In genomic region chr7:103793614-103794013, GRCh38 we compare ENCODE assay signal across 29 cellular contexts.
"Had no signal": no experiment of that assay in that cellular context is flagged by ENCODE, and none has a peak within 500 bp of the region (broad histone marks: within the 10 kb centered on the region; RNA-seq: fewer than 3 reads in every experiment).

No MANE protein-coding gene starts in this region.

- H3K4me1 Mint-ChIP-seq: immature natural killer cell; naive B cell; natural killer cell; nephron progenitor cell; neural progenitor cell; stimulated activated naive B cell treated with anti-CD40 and anti-IgM and Interleukin-4, amounts not matched to agents 10 μg/mL and 1 μg/mL and 100 μg/mL, for 72 hours had no signal

- H3K4me3 ChIP-seq: left ventricle myocardium inferior, lung, neural progenitor cell, ovary, sigmoid colon, stomach, testis, thyroid gland, transverse colon, upper lobe of left lung, vagina had no signal

- ATAC-seq: natural killer cell; right cardiac atrium; stimulated activated naive B cell treated with anti-CD40 and anti-IgM and Interleukin-4, amounts not matched to agents 10 μg/mL and 1 μg/mL and 100 μg/mL, for 72 hours; stimulated activated naive CD8-positive, alpha-beta T cell treated with anti-CD3 and anti-CD28 coated beads, Interleukin-15, Interleukin-2, amounts not matched to agents 100 U/mL and 50 U/mL, for 24 hours had no signal

- H3K4me1 ChIP-seq: left ventricle myocardium inferior, neural progenitor cell, sigmoid colon, stomach, testis, thyroid gland, transverse colon, upper lobe of left lung, vagina had no signal

- H3K4me3 Mint-ChIP-seq: immature natural killer cell; mesothelial cell of epicardium; naive B cell; natural killer cell; nephron progenitor cell; neural progenitor cell; stimulated activated naive B cell treated with anti-CD40 and anti-IgM and Interleukin-4, amounts not matched to agents 10 μg/mL and 1 μg/mL and 100 μg/mL, for 72 hours had no signal

- FAIRE-seq: islet of Langerhans, kidney, small intestine had no signal

- H3K9ac ChIP-seq: neural progenitor cell had no signal

- H3K4me2 ChIP-seq: neural progenitor cell had no signal

- H3K9me3 Mint-ChIP-seq: natural killer cell, nephron progenitor cell, neural progenitor cell had no signal

- H2AFZ ChIP-seq: neural progenitor cell had no signal

- DNase-seq: hypothalamus; immature natural killer cell; kidney; left ventricle myocardium inferior; mesendoderm; naive B cell; natural killer cell; nephron progenitor cell; occipital lobe; ovary; right cardiac atrium; sigmoid colon; small intestine; stimulated activated CD4-positive, alpha-beta T cell treated with anti-CD3 and anti-CD28 coated beads, Interleukin-2, amount 100 ng/mL, for 24 hours; stimulated activated CD4-positive, alpha-beta T cell treated with anti-CD3 and anti-CD28 coated beads, Interleukin-4, amount 100 ng/mL, for 1 hour; stimulated activated naive B cell treated with anti-CD40 and anti-IgM and Interleukin-4, amounts not matched to agents 10 μg/mL and 1 μg/mL and 100 μg/mL, for 72 hours; stimulated activated naive CD8-positive, alpha-beta T cell treated with anti-CD3 and anti-CD28 coated beads, Interleukin-15, Interleukin-2, amounts not matched to agents 100 U/mL and 50 U/mL, for 24 hours; stomach; testis; thyroid gland; transverse colon; upper lobe of left lung had no signal

- H3K36me3 ChIP-seq: left ventricle myocardium inferior, neural progenitor cell, neutrophil, ovary, sigmoid colon, stomach, thyroid gland, transverse colon, upper lobe of left lung, vagina had no signal

- H3K27me3 Mint-ChIP-seq: naive B cell; progenitor cell of endocrine pancreas; stimulated activated naive B cell treated with anti-CD40 and anti-IgM and Interleukin-4, amounts not matched to agents 10 μg/mL and 1 μg/mL and 100 μg/mL, for 72 hours had no signal

- H3K36me3 Mint-ChIP-seq: immature natural killer cell; naive B cell; natural killer cell; neural progenitor cell; stimulated activated naive B cell treated with anti-CD40 and anti-IgM and Interleukin-4, amounts not matched to agents 10 μg/mL and 1 μg/mL and 100 μg/mL, for 72 hours had no signal

- H3K9me3 ChIP-seq: neutrophil, ovary, stomach, testis, thyroid gland, transverse colon, upper lobe of left lung, vagina had no signal

- H3K27ac ChIP-seq: left ventricle myocardium inferior, neural progenitor cell, neutrophil, ovary, sigmoid colon, stomach, testis, thyroid gland, transverse colon, upper lobe of left lung, vagina had no signal

- H3K27me3 ChIP-seq: neural progenitor cell, neutrophil, ovary, sigmoid colon, stomach, testis, thyroid gland, transverse colon, upper lobe of left lung, vagina had no signal
